In genomic region chr18:32261003-32261402, GRCh38 we compare ENCODE assay signal across 1 cellular context.
TF ChIP-seq lines count a peak whose summit lies in the region.

No MANE protein-coding gene starts in this region.

TF ChIP-seq in WTC11, 78 proteins besides CTCF, POLR2A, EP300 and RAD21 (continued from another document):
- TF ChIP-seq AFF4 (CRISPR knock-in tag; IDR thresholded peaks at IDR 0.05; ENCODE audit: borderline replicate concordance) (no peak), CREM (CRISPR knock-in tag; IDR thresholded peaks at IDR 0.05) (no peak), ZNF416 (CRISPR knock-in tag; IDR thresholded peaks at IDR 0.05) (no peak)
- TF ChIP-seq, protein P1, sequence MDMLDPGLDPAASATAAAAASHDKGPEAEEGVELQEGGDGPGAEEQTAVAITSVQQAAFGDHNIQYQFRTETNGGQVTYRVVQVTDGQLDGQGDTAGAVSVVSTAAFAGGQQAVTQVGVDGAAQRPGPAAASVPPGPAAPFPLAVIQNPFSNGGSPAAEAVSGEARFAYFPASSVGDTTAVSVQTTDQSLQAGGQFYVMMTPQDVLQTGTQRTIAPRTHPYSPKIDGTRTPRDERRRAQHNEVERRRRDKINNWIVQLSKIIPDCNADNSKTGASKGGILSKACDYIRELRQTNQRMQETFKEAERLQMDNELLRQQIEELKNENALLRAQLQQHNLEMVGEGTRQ (CRISPR knock-in tag; IDR thresholded peaks at IDR 0.05): no peak
TF ChIP-seq in WTC11: peak in this region for 0.
